In genomic region chr15:40942337-40942854, GRCh38 we compare ENCODE assay signal across 8 cellular contexts. TPM values are rescaled to one million over a fixed set of nuclear protein-coding genes. Genes with fewer than 3 reads are reported as not detected.
DNase-seq lines count a peak whose midpoint lies in the region; ATAC-seq and TF ChIP-seq lines count a peak whose summit lies in the region.

No MANE protein-coding gene starts in this region.

- no peak overlapping the region for H3K27ac Mint-ChIP-seq in MCF 10A (ENCODE audit: low read depth, unreplicated experiment)

- H3K27ac ChIP-seq in lung (ENCODE audit: low read depth in 1 of 2, low read length in 1 of 2) = peak overlapping the region; percentile 94
- peak overlapping the region; percentile 79 for H3K27ac ChIP-seq in vagina

- H3K36me3 ChIP-seq in GM06990 (ENCODE audit: control insufficient read depth, insufficient read depth, low read length) (no peaks in the 10 kb centered on the region), MG63 (no peaks in the 10 kb centered on the region), lung (ENCODE audit: control insufficient read depth in 2 of 2, insufficient read depth in 2 of 2, low read length in 2 of 2) (peaks cover 0 to 3% of the 10 kb centered on the region in 2 donors), vagina (no peaks in the 10 kb centered on the region)

- intact Hi-C loops in MCF 10A (cut with micrococcal nuclease) (loop anchor here (5.0 kb wide), 1 partner anchor 80 kb away; no protein-coding TSS in a partner anchor), vagina (cut with DNase I) (loop anchor here (5.0 to 10.0 kb wide), 2 partner anchors 40 to 72 kb away; no protein-coding TSS in a partner anchor)

- peaks cover 11% of the 10 kb centered on the region for H3K4me1 Mint-ChIP-seq in MCF 10A (ENCODE audit: insufficient read depth, unreplicated experiment)

- CTCF ChIA-PET in MCF 10A (lab: Yijun Ruan, JAX) = interaction anchor here (0.5 to 3.8 kb wide), 33 partner anchors 12 to 432 kb away, joined by 3 to 59 read pairs (median 5); partner anchors contain the start of genes CHAC1, DLL4, NUSAP1 and OIP5

- H3K9me3 ChIP-seq in MG63 (no peaks in the 10 kb centered on the region), lung (ENCODE audit: control insufficient read depth in 2 of 2, insufficient read depth in 1 of 2, low read length in 1 of 2) (no peaks in the 10 kb centered on the region), vagina (no peaks in the 10 kb centered on the region)

- POLR2A ChIA-PET in MCF 10A (lab: Yijun Ruan, JAX) = interaction anchor here (0.7 to 1.8 kb wide), 4 partner anchors 11 to 47 kb away, joined by 3 to 11 read pairs (median 6); partner anchors contain the start of genes CHAC1 and DLL4

- no peak for TF ChIP-seq CTCF in GM06990 (IDR thresholded peaks at IDR 0.05; ENCODE audit: insufficient read depth, low read length, poor library complexity, severe bottlenecking)
- no peak for TF ChIP-seq CTCF in MCF 10A (IDR thresholded peaks at IDR 0.05; ENCODE audit: unreplicated experiment)
- TF ChIP-seq CTCF in lung (IDR thresholded peaks at IDR 0.05; ENCODE audit: control extremely low read depth, extremely low read depth) = no peak
- TF ChIP-seq CTCF in vagina (IDR thresholded peaks at IDR 0.05) = peak in 1 of 3 experiments; percentile 6

- peaks cover 5% of the 10 kb centered on the region for H3K36me3 Mint-ChIP-seq in MCF 10A (ENCODE audit: insufficient read depth, unreplicated experiment)

- no peaks in the 10 kb centered on the region for H3K27me3 Mint-ChIP-seq in MCF 10A (ENCODE audit: insufficient read depth, unreplicated experiment)

- no peaks in the 10 kb centered on the region for H3K9me3 Mint-ChIP-seq in MCF 10A (ENCODE audit: unreplicated experiment)

- 16 to 21% methylated on average over 15 of the region's 15 CpGs for WGBS in lung, 2 donors

- H3K4me3 ChIP-seq in GM06990 (replicated peaks; ENCODE audit: low read depth, low read length) (peak overlapping the region; percentile 68), MG63 (peak overlapping the region; percentile 51), lung (peak overlapping the region; percentile 40), vagina (peak overlapping the region; percentile 46 to 74)

- ATAC-seq in lung (ENCODE audit: insufficient read depth, low FRiP score) (no peak), HG03457 (IDR thresholded peaks at IDR 0.05; ENCODE audit: unreplicated experiment) (no peak), HG02973 (IDR thresholded peaks at IDR 0.05; ENCODE audit: unreplicated experiment) (no peak)

- H3K4me1 ChIP-seq in lung (ENCODE audit: control insufficient read depth in 2 of 2, insufficient read depth in 2 of 2, low read length in 2 of 2) (peaks cover 0 to 26% of the 10 kb centered on the region in 2 donors), vagina (peaks cover 27% of the 10 kb centered on the region)

- peak overlapping the region; percentile 63 for H3K4me3 Mint-ChIP-seq in MCF 10A (ENCODE audit: unreplicated experiment)

- TF ChIP-seq POLR2A in vagina (IDR thresholded peaks at IDR 0.05) = no peak

- H3K27me3 ChIP-seq in GM06990 (replicated peaks; ENCODE audit: control insufficient read depth, insufficient read depth, low read length) (no peaks in the 10 kb centered on the region), MG63 (no peaks in the 10 kb centered on the region), lung (ENCODE audit: control insufficient read depth, insufficient read depth) (no peaks in the 10 kb centered on the region), vagina (no peaks in the 10 kb centered on the region)

- BruUV-seq in MCF 10A (replicated peaks; lab: Mats Ljungman, UMichigan) = no TSS peak

- DNase-seq in GM06990 (ENCODE audit: extremely low read depth, insufficient read length) = no peak
- no peak for DNase-seq in MG63
- no peak for DNase-seq in MCF 10A (ENCODE audit: unreplicated experiment)
- no peak for DNase-seq in lung (ENCODE audit: low spot score)
- DNase-seq in vagina (ENCODE audit: extremely low spot score in 2 of 2) = no peak
- no peak for DNase-seq in superior temporal gyrus (ENCODE audit: extremely low spot score)

RNA-seq across cellular contexts. Expression of gene CHAC1, which starts 10.9 kb away (rescaled TPM):
- 8.8 and 18.5 TPM in 2 replicates for total RNA-seq in MG63 (2014; rRNA removed; shearing (Covaris generic); ENCODE audit: low replicate concordance)
- total RNA-seq in MCF 10A (2022) (35.5 and 49.4 TPM in 2 replicates), lung (10 to 100 TPM in 1 of 2 donors, under 1 TPM in 1; 0.17 to 11.6 TPM), vagina (25.3 TPM)
- 10 to 100 TPM; 11.6 to 11.9 TPM for polyA plus RNA-seq in lung

RNA-seq across cellular contexts. Expression of gene DLL4, which starts 13.3 kb away (rescaled TPM):
- not detected in 2 replicates for total RNA-seq in MG63 (2014; rRNA removed; shearing (Covaris generic); ENCODE audit: low replicate concordance)
- total RNA-seq in MCF 10A (2022) (0.10 TPM in 1 of 2 replicates, not detected in the other), lung (10 to 100 TPM; 17.9 to 31.8 TPM), vagina (20.9 TPM)
- polyA plus RNA-seq in lung = 10 to 100 TPM; 11.8 to 16.3 TPM

RNA-seq across cellular contexts. Expression of gene VPS18, which starts 48.1 kb away (rescaled TPM):
- total RNA-seq in MG63 (2014; rRNA removed; shearing (Covaris generic); ENCODE audit: low replicate concordance) = 14.0 and 24.8 TPM in 2 replicates
- total RNA-seq in MCF 10A (2022) = 13.2 and 18.5 TPM in 2 replicates
- 10 to 100 TPM; 19.0 to 31.5 TPM for total RNA-seq in lung
- polyA plus RNA-seq in lung = 10 to 100 TPM; 16.1 to 23.3 TPM
- 21.4 TPM for total RNA-seq in vagina

Comparison
In these comparisons a context has a peak if more than half of its experiments do, and no peak if none do; other contexts are left out.
1. RNA of gene DLL4, which starts 13.3 kb away (total RNA-seq): 17.9 to 31.8 TPM in lung and 20.9 TPM in vagina (single experiment); 0.10 TPM in MCF 10A and not detected in MG63; every median in the first group is over 10 times any median in the second.
2. Peak in every context shown above with its lines, with median percentiles within 50 percentile points of each other: H3K4me3 ChIP-seq.